In genomic region chr6:90790696-90791095, GRCh38 we compare ENCODE assay signal across 19 cellular contexts.
DNase-seq lines count a peak whose midpoint lies in the region; ATAC-seq and TF ChIP-seq lines count a peak whose summit lies in the region.
"Had no signal": no experiment of that assay in that cellular context is flagged by ENCODE, and none has a peak within 500 bp of the region (broad histone marks: within the 10 kb centered on the region; RNA-seq: fewer than 3 reads in every experiment).

No MANE protein-coding gene starts in this region.

- no peaks in the 10 kb centered on the region for H3K9me3 Mint-ChIP-seq in GM23338
- H3K9me3 Mint-ChIP-seq: natural killer cell treated with Interleukin-12 subunit alpha and Interleukin-12 subunit beta and Interleukin-15 and Interleukin-18, amount 100 ng/mL, for 72 hours had no signal

- H3F3A ChIP-seq in GM23338 (replicated peaks; ENCODE audit: low read depth) (no peaks in the 10 kb centered on the region), smooth muscle cell (ENCODE audit: low read depth) (peaks cover 12% of the 10 kb centered on the region)

- 51% methylated on average over 2 of the region's 2 CpGs for WGBS in smooth muscle cell (ENCODE audit: low lambda C conversion rate)

- no peaks in the 10 kb centered on the region for H3K27me3 Mint-ChIP-seq in GM23338 (ENCODE audit: insufficient read depth, low read depth, poor library complexity)
- H3K27me3 Mint-ChIP-seq: natural killer cell treated with Interleukin-12 subunit alpha and Interleukin-12 subunit beta and Interleukin-15 and Interleukin-18, amount 100 ng/mL, for 72 hours had no signal

- peaks cover 29% of the 10 kb centered on the region for H3K4me1 Mint-ChIP-seq in GM23338

- TF ChIP-seq CTCF in GM23338 (conservative IDR thresholded peaks at IDR 0.05; ENCODE audit: low read depth in 2 of 2), result no peak
- TF ChIP-seq CTCF in fibroblast of the aortic adventitia (IDR thresholded peaks at IDR 0.05; ENCODE audit: insufficient read depth, low read length), result no peak
- no peak for TF ChIP-seq CTCF in smooth muscle cell (IDR thresholded peaks at IDR 0.05; ENCODE audit: borderline replicate concordance, insufficient read depth, poor library complexity, severe bottlenecking)

- H3K4me1 ChIP-seq in GM23338 (ENCODE audit: insufficient read depth) (peaks cover 27% of the 10 kb centered on the region), smooth muscle cell (ENCODE audit: low read depth) (peaks cover 11% of the 10 kb centered on the region)
- H3K4me1 ChIP-seq: tibial artery had no signal

- peak overlapping the region; percentile 80 for H2AFZ ChIP-seq in GM23338
- peak overlapping the region; percentile 91 for H2AFZ ChIP-seq in smooth muscle cell (ENCODE audit: low read depth)

- ATAC-seq in GM23338, result no peak
- ATAC-seq in SK-N-SH treated with all-trans-retinoic acid at 6 μM for 48 hours, result peak; percentile 82
- no peak for ATAC-seq in HG02798 (IDR thresholded peaks at IDR 0.05; ENCODE audit: poor library complexity, unreplicated experiment)
- no peak for ATAC-seq in HG03097 (IDR thresholded peaks at IDR 0.05; ENCODE audit: low FRiP score, unreplicated experiment)
- ATAC-seq: left ventricle myocardium superior; natural killer cell treated with Interleukin-12 subunit alpha and Interleukin-12 subunit beta and Interleukin-15 and Interleukin-18, amount 100 ng/mL, for 72 hours; PC-3 had no signal

- no peaks in the 10 kb centered on the region for H3K9me3 ChIP-seq in smooth muscle cell (replicated peaks; ENCODE audit: low read depth)
- H3K9me3 ChIP-seq: tibial artery had no signal

- H3K27ac Mint-ChIP-seq in GM23338, result no peak overlapping the region
- H3K27ac Mint-ChIP-seq: natural killer cell treated with Interleukin-12 subunit alpha and Interleukin-12 subunit beta and Interleukin-15 and Interleukin-18, amount 100 ng/mL, for 72 hours had no signal

- 0 out of 2 replicates have a peak, but pooled peaks cover 3% of the 10 kb centered on the region for H3K9me2 ChIP-seq in GM23338 (ENCODE audit: insufficient read depth)

- no peaks in the 10 kb centered on the region for H3K79me2 ChIP-seq in GM23338 (replicated peaks; ENCODE audit: insufficient read depth)
- no peaks in the 10 kb centered on the region for H3K79me2 ChIP-seq in smooth muscle cell (ENCODE audit: low read depth)

- H3K36me3 ChIP-seq in GM23338 (ENCODE audit: insufficient read depth) (no peaks in the 10 kb centered on the region), smooth muscle cell (ENCODE audit: low read depth) (no peaks in the 10 kb centered on the region)
- H3K36me3 ChIP-seq: tibial artery had no signal

- H3K36me3 Mint-ChIP-seq in GM23338 (ENCODE audit: low read depth), result no peaks in the 10 kb centered on the region
- H3K36me3 Mint-ChIP-seq: natural killer cell treated with Interleukin-12 subunit alpha and Interleukin-12 subunit beta and Interleukin-15 and Interleukin-18, amount 100 ng/mL, for 72 hours had no signal

- H3K4me3 Mint-ChIP-seq in GM23338, result no peak overlapping the region
- H3K4me3 Mint-ChIP-seq: natural killer cell treated with Interleukin-12 subunit alpha and Interleukin-12 subunit beta and Interleukin-15 and Interleukin-18, amount 100 ng/mL, for 72 hours had no signal

- no peak overlapping the region for H3K4me2 ChIP-seq in GM23338
- H3K4me2 ChIP-seq in smooth muscle cell, result peak overlapping the region; percentile 67
- H3K4me2 ChIP-seq: KMS-11 had no signal

- H3K4me3 ChIP-seq in GM23338 (no peak overlapping the region), fibroblast of the aortic adventitia (ENCODE audit: low read depth, low read length) (no peak overlapping the region), smooth muscle cell (no peak overlapping the region)
- H3K4me3 ChIP-seq: tibial artery had no signal

- no peaks in the 10 kb centered on the region for H4K20me1 ChIP-seq in GM23338 (replicated peaks; ENCODE audit: insufficient read depth)
- H4K20me1 ChIP-seq in smooth muscle cell (ENCODE audit: low read depth), result no peaks in the 10 kb centered on the region

- H3K27ac ChIP-seq in GM23338 (ENCODE audit: low read depth) (no peak overlapping the region), smooth muscle cell (ENCODE audit: low read depth) (peak overlapping the region; percentile 86)
- H3K27ac ChIP-seq: KMS-11, tibial artery had no signal

- H3K9ac ChIP-seq in smooth muscle cell (ENCODE audit: low read depth), result peak overlapping the region; percentile 45
- H3K9ac ChIP-seq: KMS-11 had no signal

- H3K27me3 ChIP-seq in GM23338 (ENCODE audit: insufficient read depth) (no peaks in the 10 kb centered on the region), smooth muscle cell (ENCODE audit: low read depth) (no peaks in the 10 kb centered on the region)
- H3K27me3 ChIP-seq: tibial artery had no signal

- DNase-seq in GM23338 (ENCODE audit: low spot score) (no peak), fibroblast of the aortic adventitia (ENCODE audit: low read depth) (peak; percentile 51), smooth muscle cell (lab: John Stamatoyannopoulos, UW; ENCODE audit: unreplicated experiment) (no peak), NCI-H510A (lab: John Stamatoyannopoulos, UW) (no peak)
- DNase-seq: activated CD4-positive, CD25-positive, alpha-beta regulatory T cell; activated naive CD4-positive, alpha-beta T cell treated with Interleukin-2 at 50 U/mL for 16 hours; GDM1; hypothalamus; left ventricle myocardium superior; NCI-H146; NCI-H510A treated with DMSO at 0.1 percent for 48 hours; PC-3; retina; tibial artery had no signal

TF ChIP-seq in GM23338, 12 proteins besides CTCF, POLR2A, EP300 and RAD21:
- TF ChIP-seq POLR2AphosphoS5 (IDR thresholded peaks at IDR 0.05; ENCODE audit: low read depth) (no peak), JUNB (IDR thresholded peaks at IDR 0.05; ENCODE audit: unreplicated experiment) (no peak), CREB1 (CRISPR knock-in tag; IDR thresholded peaks at IDR 0.05; ENCODE audit: low read depth) (no peak), REST (IDR thresholded peaks at IDR 0.05; ENCODE audit: unreplicated experiment) (no peak), EZH2phosphoT487 (IDR thresholded peaks at IDR 0.05; ENCODE audit: unreplicated experiment) (no peak)

TF ChIP-seq in SK-N-SH treated with all-trans-retinoic acid at 6 μM for 48 hours, 23 proteins besides CTCF, POLR2A, EP300 and RAD21 (continues in another document):
- TF ChIP-seq PATZ1 (CRISPR knock-in tag; IDR thresholded peaks at IDR 0.05; ENCODE audit: borderline replicate concordance), result no peak
- no peak for TF ChIP-seq TSHZ2 (CRISPR knock-in tag; IDR thresholded peaks at IDR 0.05)
- no peak for TF ChIP-seq POU6F1 (CRISPR knock-in tag; IDR thresholded peaks at IDR 0.05; ENCODE audit: borderline replicate concordance, low read depth)
- no peak for TF ChIP-seq RARB (CRISPR knock-in tag; IDR thresholded peaks at IDR 0.05)
- TF ChIP-seq ISL1 (CRISPR knock-in tag; IDR thresholded peaks at IDR 0.05), result no peak
- TF ChIP-seq ZC3H10 (CRISPR knock-in tag; IDR thresholded peaks at IDR 0.05), result no peak
- TF ChIP-seq SNAI2 (CRISPR knock-in tag; IDR thresholded peaks at IDR 0.05), result no peak
- no peak for TF ChIP-seq ZNF70 (CRISPR knock-in tag; IDR thresholded peaks at IDR 0.05)
